ENCODE assay signal across 15 cellular contexts in the genomic region with DNA sequence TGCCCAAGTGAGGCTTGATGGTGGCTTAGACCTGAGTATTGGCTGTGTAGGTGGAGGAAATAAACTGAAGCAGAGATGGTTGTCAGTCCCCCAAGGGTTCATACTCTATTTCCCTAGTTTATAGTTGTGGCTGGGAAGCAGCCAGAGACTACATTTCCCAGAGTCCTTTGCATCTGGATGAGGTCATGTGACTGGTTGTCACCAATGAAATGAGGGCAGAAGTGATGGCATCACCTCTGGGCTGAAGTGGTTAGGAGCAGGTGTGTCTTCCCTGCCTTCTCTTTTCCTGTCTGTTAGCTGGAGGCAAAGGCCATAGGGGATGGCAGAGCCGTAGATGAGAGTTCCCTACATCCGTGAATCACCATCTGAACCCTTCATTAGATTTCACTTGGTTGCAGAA. TPM values are rescaled to one million over a fixed set of nuclear protein-coding genes. Genes with fewer than 3 reads are reported as not detected.
DNase-seq lines count a peak whose midpoint lies in the region; ATAC-seq and TF ChIP-seq lines count a peak whose summit lies in the region.
"Had no signal": no experiment of that assay in that cellular context is flagged by ENCODE, and none has a peak within 500 bp of the region (broad histone marks: within the 10 kb centered on the region; RNA-seq: fewer than 3 reads in every experiment).

No MANE protein-coding gene starts in this region.

- H3K56ac ChIP-seq in H9 (ENCODE audit: insufficient read length, low read depth, low read length) = no peak overlapping the region

- ATAC-seq in esophagus mucosa (peak; percentile 74), GM21717 (IDR thresholded peaks at IDR 0.05; ENCODE audit: unreplicated experiment) (no peak), HG03460 (IDR thresholded peaks at IDR 0.05; ENCODE audit: unreplicated experiment) (no peak)

- no peak for TF ChIP-seq CTCF in H9 (conservative IDR thresholded peaks at IDR 0.05)

- H3K18ac ChIP-seq in H9 (ENCODE audit: insufficient read length, low read depth, low read length) = no peak overlapping the region

- DNase-seq in DMS153 treated with DMSO at 0.1 percent for 48 hours (lab: John Stamatoyannopoulos, UW; ENCODE audit: unreplicated experiment) (peak; percentile 54), H9 (peak; percentile 63), NCI-H774 (lab: John Stamatoyannopoulos, UW) (peak; percentile 24), anterior cingulate cortex (lab: John Stamatoyannopoulos, UW) (no peak), NOMO-1 (lab: John Stamatoyannopoulos, UW; ENCODE audit: unreplicated experiment in 2 of 2) (no peak)
- DNase-seq: activated CD4-positive, alpha-beta memory T cell treated with anti-CD3 and anti-CD28 coated beads for 36 hours; activated effector memory CD4-positive, alpha-beta T cell treated with anti-CD3 and anti-CD28 coated beads, Interleukin-2, amount 50 U/mL, for 16 hours; HCEC 1CT had no signal

- H2BK20ac ChIP-seq in H9 (ENCODE audit: low read depth, low read length, poor library complexity, severe bottlenecking) = no peak overlapping the region

- no CpG with 5 or more reads among the region's 2 CpGs for WGBS in H9 (ENCODE audit: extremely low coverage, insufficient read length, low lambda C conversion rate)

- H3K27me3 Mint-ChIP-seq in H9 (ENCODE audit: low read depth) = peaks cover 42% of the 10 kb centered on the region
- H3K27me3 Mint-ChIP-seq: activated CD4-positive, alpha-beta memory T cell treated with anti-CD3 and anti-CD28 coated beads for 36 hours had no signal

- H2BK12ac ChIP-seq in H9 (ENCODE audit: insufficient read length, low read depth, low read length) = no peak overlapping the region

- no peak overlapping the region for H3K27ac Mint-ChIP-seq in H9
- H3K27ac Mint-ChIP-seq: activated CD4-positive, alpha-beta memory T cell treated with anti-CD3 and anti-CD28 coated beads for 36 hours had no signal

- H2BK15ac ChIP-seq in H9 (ENCODE audit: low read depth, low read length) = no peak overlapping the region

- H3K14ac ChIP-seq in H9 (ENCODE audit: insufficient read depth, low read length) = no peak overlapping the region

- no peak overlapping the region for H3K4me2 ChIP-seq in H9 (ENCODE audit: insufficient read depth, insufficient read length, low read length)
- H3K4me2 ChIP-seq: BLaER1 treated with 17β-estradiol and CSF1 and Interleukin-3, amounts not matched to agents 10 nM and 100 nM had no signal

- peaks cover 16% of the 10 kb centered on the region in 2 experiments for H3K9me3 Mint-ChIP-seq in H9

- no peaks in the 10 kb centered on the region for H3K9me3 ChIP-seq in H9 (ENCODE audit: control insufficient read depth, low read depth, low read length)

- no peak overlapping the region for H4K8ac ChIP-seq in H9 (replicated peaks; ENCODE audit: insufficient read length, low read depth, low read length)

- no peak overlapping the region for H4K91ac ChIP-seq in H9 (ENCODE audit: insufficient read length, low read depth, low read length)

- peaks cover 0 to 2% (median 0%) of the 10 kb centered on the region in 3 experiments; a peak in 2 of 7 replicates for H3K36me3 Mint-ChIP-seq in H9 (ENCODE audit: insufficient read depth in 1 of 3, low read depth in 3 of 3)
- H3K36me3 Mint-ChIP-seq: activated CD4-positive, alpha-beta memory T cell treated with anti-CD3 and anti-CD28 coated beads for 36 hours had no signal

- H3K4me3 Mint-ChIP-seq in H9 = no peak overlapping the region
- H3K4me3 Mint-ChIP-seq: activated CD4-positive, alpha-beta memory T cell treated with anti-CD3 and anti-CD28 coated beads for 36 hours had no signal

- no peaks in the 10 kb centered on the region for H3K23me2 ChIP-seq in H9 (ENCODE audit: insufficient read length, low read depth, low read length, poor library complexity, severe bottlenecking)

- H4K20me1 ChIP-seq in H9 (ENCODE audit: control insufficient read depth, insufficient read depth, insufficient read length) = no peaks in the 10 kb centered on the region
- H4K20me1 ChIP-seq: BLaER1 treated with 17β-estradiol and CSF1 and Interleukin-3, amounts not matched to agents 10 nM and 100 nM had no signal

- H3K4me1 Mint-ChIP-seq in H9 = peaks cover 2 to 3% of the 10 kb centered on the region in 2 experiments; a peak in 1 of 4 replicates

- no peak overlapping the region for H2BK120ac ChIP-seq in H9 (ENCODE audit: low read depth, low read length, poor library complexity, severe bottlenecking)

- H3K9ac ChIP-seq in H9 (ENCODE audit: extremely low read depth, insufficient read length, low read length) = no peak overlapping the region
- H3K9ac ChIP-seq: BLaER1 treated with 17β-estradiol and CSF1 and Interleukin-3, amounts not matched to agents 10 nM and 100 nM had no signal

- no peak overlapping the region for H3T11ph ChIP-seq in H9 (ENCODE audit: low read length)

- no peaks in the 10 kb centered on the region for H3K79me1 ChIP-seq in H9 (ENCODE audit: insufficient read depth, low read depth, low read length, poor library complexity, severe bottlenecking)

- H3K27ac ChIP-seq in H9 (ENCODE audit: insufficient read length, low read depth, low read length) = no peak overlapping the region
- H3K27ac ChIP-seq: BLaER1 treated with 17β-estradiol and CSF1 and Interleukin-3, amounts not matched to agents 10 nM and 100 nM; skin epidermis had no signal

- no peaks in the 10 kb centered on the region for H3K79me2 ChIP-seq in H9 (ENCODE audit: insufficient read depth, low read length)

- H2AFZ ChIP-seq in H9 (ENCODE audit: low read length) = no peak overlapping the region

- H2AK5ac ChIP-seq in H9 (ENCODE audit: insufficient read length, low read length) = no peak overlapping the region

- no peak overlapping the region for H4K5ac ChIP-seq in H9 (ENCODE audit: insufficient read length, low read depth, low read length)

- H3K4ac ChIP-seq in H9 (ENCODE audit: low read depth, low read length) = no peak overlapping the region

- no peak overlapping the region for H3K23ac ChIP-seq in H9 (ENCODE audit: insufficient read length, low read depth, low read length)

- no peaks in the 10 kb centered on the region for H3K4me1 ChIP-seq in H9 (ENCODE audit: insufficient read depth, low read length)
- H3K4me1 ChIP-seq: BLaER1 treated with 17β-estradiol and CSF1 and Interleukin-3, amounts not matched to agents 10 nM and 100 nM had no signal

- no peaks in the 10 kb centered on the region; the same call in 1 of the 2 replicates for H3K27me3 ChIP-seq in H9 (ENCODE audit: insufficient read depth, low read length)
- H3K27me3 ChIP-seq: BLaER1 treated with 17β-estradiol and CSF1 and Interleukin-3, amounts not matched to agents 10 nM and 100 nM had no signal

- no peak overlapping the region for H2BK5ac ChIP-seq in H9 (ENCODE audit: insufficient read length, low read length)

RNA-seq across cellular contexts. Expression of a gene that starts 16.3 kb away (rescaled TPM):
- total RNA-seq in H9 (2021) = 2.3 and 2.4 TPM in 2 replicates
- 1.7 TPM for total RNA-seq in esophagus mucosa
- total RNA-seq: activated CD4-positive, alpha-beta memory T cell treated with anti-CD3 and anti-CD28 coated beads for 36 hours; fibroblast of villous mesenchyme; T-helper 2 cell treated with Interferon-gamma antibody and Interleukin-4, amounts not matched to agents 100 ng/mL and 5 ng/mL, for 36 hours had no signal

Comparison
In these comparisons a context has a peak if more than half of its experiments do, and no peak if none do; other contexts are left out.
1. DNase-seq: peak in DMS153 treated with DMSO at 0.1 percent for 48 hours (single experiment), H9 (single experiment) and NCI-H774 (single experiment); none in anterior cingulate cortex (0 of 58) and NOMO-1 (0 of 2).